In the genomic region with DNA sequence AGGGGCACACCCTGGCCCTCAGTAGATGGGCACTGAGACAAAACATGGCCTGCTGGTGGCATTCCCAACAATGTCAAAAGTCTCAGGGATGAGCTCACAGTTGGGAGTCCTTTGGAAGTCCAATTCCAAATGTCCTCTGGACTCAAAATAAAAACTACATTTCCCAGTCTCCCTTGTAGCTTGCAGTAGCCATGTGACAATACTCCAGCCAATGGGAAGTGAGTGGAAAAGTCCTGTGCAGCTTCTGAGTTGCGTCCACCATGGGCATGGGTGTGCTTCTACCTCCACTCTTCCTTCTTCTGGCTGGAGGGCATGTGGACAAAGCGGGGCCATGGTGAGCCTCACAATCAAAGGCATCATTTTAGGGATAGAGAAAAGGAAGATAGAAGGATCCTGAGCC, we compare ENCODE assay signal across 12 cellular contexts. TPM values are rescaled to one million over a fixed set of nuclear protein-coding genes. Genes with fewer than 3 reads are reported as not detected.
A peak's percentile ranks its signal among the peaks of the same experiment; 100 is the strongest.
DNase-seq lines count a peak whose midpoint lies in the region; ATAC-seq, FAIRE-seq and TF ChIP-seq lines count a peak whose summit lies in the region.
"Had no signal": no experiment of that assay in that cellular context is flagged by ENCODE, and none has a peak within 500 bp of the region (broad histone marks: within the 10 kb centered on the region; RNA-seq: fewer than 3 reads in every experiment).

No MANE protein-coding gene starts in this region.

- in situ Hi-C loops in HAP-1 (cut with MboI; ENCODE audit: low sequenced_read_pairs), result no loop called here

- H3K9ac ChIP-seq in skeletal muscle tissue (ENCODE audit: low read depth in 1 of 3, low read length in 3 of 3), result no peak overlapping the region

- H3K4me3 Mint-ChIP-seq in WTC11, result no peak overlapping the region
- H3K4me3 Mint-ChIP-seq in activated CD8-positive, alpha-beta T cell treated with anti-CD3 and anti-CD28 coated beads for 36 hours, result no peak overlapping the region
- H3K4me3 Mint-ChIP-seq: activated naive CD4-positive, alpha-beta T cell treated with anti-CD3 and anti-CD28 coated beads, Interleukin-2, amount 10 ng/mL, durations not matched to agents 7 days and 5 days had no signal

- intact Hi-C loops in left cardiac atrium (cut with DNase I), result no loop called here
- intact Hi-C loops in activated CD8-positive, alpha-beta T cell treated with anti-CD3 and anti-CD28 coated beads for 36 hours (cut with micrococcal nuclease), result no loop called here

- no peak for FAIRE-seq in D721Med (lab: Jason Lieb, UNC)
- FAIRE-seq: GM12892, islet of Langerhans had no signal

- peaks cover 4% of the 10 kb centered on the region; the same call in 1 of the 2 replicates for H3K9me3 Mint-ChIP-seq in WTC11
- H3K9me3 Mint-ChIP-seq in activated CD8-positive, alpha-beta T cell treated with anti-CD3 and anti-CD28 coated beads for 36 hours, result no peaks in the 10 kb centered on the region
- H3K9me3 Mint-ChIP-seq: activated naive CD4-positive, alpha-beta T cell treated with anti-CD3 and anti-CD28 coated beads, Interleukin-2, amount 10 ng/mL, durations not matched to agents 7 days and 5 days had no signal

- no peaks in the 10 kb centered on the region for H3K9me3 ChIP-seq in HAP-1
- no peaks in the 10 kb centered on the region for H3K9me3 ChIP-seq in skeletal muscle tissue (ENCODE audit: control insufficient read depth in 3 of 3, low read length in 3 of 3)

- H3K4me1 ChIP-seq in HAP-1, result peaks cover 13% of the 10 kb centered on the region
- H3K4me1 ChIP-seq in skeletal muscle tissue (ENCODE audit: control insufficient read depth in 3 of 3, insufficient read depth in 3 of 3, low read length in 3 of 3), result peaks cover 11 to 16% (median 13%) of the 10 kb centered on the region in 3 donors

- peaks cover 11% of the 10 kb centered on the region for H3K27me3 Mint-ChIP-seq in WTC11 (ENCODE audit: low read depth)
- peaks cover 10% of the 10 kb centered on the region for H3K27me3 Mint-ChIP-seq in activated CD8-positive, alpha-beta T cell treated with anti-CD3 and anti-CD28 coated beads for 36 hours

- H3K27ac Mint-ChIP-seq in WTC11, result no peak overlapping the region
- no peak overlapping the region for H3K27ac Mint-ChIP-seq in activated CD8-positive, alpha-beta T cell treated with anti-CD3 and anti-CD28 coated beads for 36 hours
- H3K27ac Mint-ChIP-seq: activated naive CD4-positive, alpha-beta T cell treated with anti-CD3 and anti-CD28 coated beads, Interleukin-2, amount 10 ng/mL, durations not matched to agents 7 days and 5 days had no signal

- POLR2A ChIA-PET in WTC11 (lab: Charles Lee), result no interaction called here
- POLR2A ChIA-PET in activated CD8-positive, alpha-beta T cell treated with anti-CD3 and anti-CD28 coated beads for 36 hours (lab: Charles Lee), result interaction anchor here (0.6 to 1.2 kb wide), 2 partner anchors 17 to 38 kb away, joined by 3 to 4 read pairs; no protein-coding TSS in a partner anchor

- H3K36me3 ChIP-seq in HAP-1 (replicated peaks) (no peaks in the 10 kb centered on the region), skeletal muscle tissue (ENCODE audit: control insufficient read depth in 3 of 3, insufficient read depth in 3 of 3, low read length in 3 of 3) (no peaks in the 10 kb centered on the region)

- no peaks in the 10 kb centered on the region for H3K36me3 Mint-ChIP-seq in WTC11
- H3K36me3 Mint-ChIP-seq in activated CD8-positive, alpha-beta T cell treated with anti-CD3 and anti-CD28 coated beads for 36 hours (ENCODE audit: low read depth), result no peaks in the 10 kb centered on the region
- H3K36me3 Mint-ChIP-seq: activated naive CD4-positive, alpha-beta T cell treated with anti-CD3 and anti-CD28 coated beads, Interleukin-2, amount 10 ng/mL, durations not matched to agents 7 days and 5 days had no signal

- DNase-seq in HAP-1 (ENCODE audit: low spot score in 2 of 2) (peak; percentile 32 to 51), WTC11 (ENCODE audit: low spot score) (no peak), left cardiac atrium (no peak), D721Med (ENCODE audit: insufficient read length, low spot score) (no peak), NCI-H2107 (lab: John Stamatoyannopoulos, UW) (no peak)
- no peak for DNase-seq in activated naive CD4-positive, alpha-beta T cell (lab: John Stamatoyannopoulos, UW)
- no peak for DNase-seq in activated CD8-positive, alpha-beta T cell treated with anti-CD3 and anti-CD28 coated beads for 36 hours
- DNase-seq: activated naive CD4-positive, alpha-beta T cell treated with anti-CD3 and anti-CD28 coated beads, Interleukin-2, amount 10 ng/mL, durations not matched to agents 7 days and 5 days had no signal

- TF ChIP-seq CTCF in WTC11 (IDR thresholded peaks at IDR 0.05), result no peak
- TF ChIP-seq CTCF in D721Med (IDR thresholded peaks at IDR 0.05; ENCODE audit: insufficient read depth, missing control alignments), result no peak
- TF ChIP-seq CTCF in activated CD8-positive, alpha-beta T cell treated with anti-CD3 and anti-CD28 coated beads for 36 hours (IDR thresholded peaks at IDR 0.05), result no peak

- peak overlapping the region; percentile 11 for H3K27ac ChIP-seq in skeletal muscle tissue (ENCODE audit: low read depth, low read length)

- ATAC-seq in WTC11, result peak; percentile 67
- ATAC-seq in left cardiac atrium, result peak; percentile 78 to 83
- no peak for ATAC-seq in activated CD8-positive, alpha-beta T cell treated with anti-CD3 and anti-CD28 coated beads for 36 hours

- H3K27me3 ChIP-seq in HAP-1 (ENCODE audit: low read depth) (no peaks in the 10 kb centered on the region), skeletal muscle tissue (ENCODE audit: control insufficient read depth in 3 of 3, insufficient read depth in 3 of 3, low read length in 3 of 3) (no peaks in the 10 kb centered on the region)

- CTCF ChIA-PET in WTC11 (lab: Charles Lee), result interaction anchor here (0.9 to 2.8 kb wide), 19 partner anchors 9 to 124 kb away, joined by 3 to 30 read pairs (median 6); partner anchors contain the start of genes CENPB, HSPA12B and SPEF1
- CTCF ChIA-PET in activated CD8-positive, alpha-beta T cell treated with anti-CD3 and anti-CD28 coated beads for 36 hours (lab: Charles Lee), result interaction anchor here (1.6 to 2.8 kb wide), 3 partner anchors 9 to 23 kb away, joined by 5 to 13 read pairs (median 8); no protein-coding TSS in a partner anchor

- peaks cover 28% of the 10 kb centered on the region for H3K4me1 Mint-ChIP-seq in WTC11
- H3K4me1 Mint-ChIP-seq in activated CD8-positive, alpha-beta T cell treated with anti-CD3 and anti-CD28 coated beads for 36 hours (ENCODE audit: low read depth), result no peaks in the 10 kb centered on the region
- H3K4me1 Mint-ChIP-seq: activated naive CD4-positive, alpha-beta T cell treated with anti-CD3 and anti-CD28 coated beads, Interleukin-2, amount 10 ng/mL, durations not matched to agents 7 days and 5 days had no signal

- H3K4me3 ChIP-seq in HAP-1 (no peak overlapping the region), skeletal muscle tissue (ENCODE audit: low read length in 3 of 3) (no peak overlapping the region)

TF ChIP-seq in WTC11, 78 proteins besides CTCF, POLR2A, EP300 and RAD21:
- TF ChIP-seq USF2 (CRISPR knock-in tag; IDR thresholded peaks at IDR 0.05), result peak; percentile 94
- TF ChIP-seq MYBL2 (CRISPR knock-in tag; IDR thresholded peaks at IDR 0.05), result no peak
- peak; percentile 98 for TF ChIP-seq NFYB (CRISPR knock-in tag; conservative IDR thresholded peaks at IDR 0.05; ENCODE audit: low read depth)
- TF ChIP-seq, protein P1, sequence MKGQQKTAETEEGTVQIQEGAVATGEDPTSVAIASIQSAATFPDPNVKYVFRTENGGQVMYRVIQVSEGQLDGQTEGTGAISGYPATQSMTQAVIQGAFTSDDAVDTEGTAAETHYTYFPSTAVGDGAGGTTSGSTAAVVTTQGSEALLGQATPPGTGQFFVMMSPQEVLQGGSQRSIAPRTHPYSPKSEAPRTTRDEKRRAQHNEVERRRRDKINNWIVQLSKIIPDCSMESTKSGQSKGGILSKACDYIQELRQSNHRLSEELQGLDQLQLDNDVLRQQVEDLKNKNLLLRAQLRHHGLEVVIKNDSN (CRISPR knock-in tag; IDR thresholded peaks at IDR 0.05), result peak; percentile 93

RNA-seq across cellular contexts. Expression of gene ADAM33, which starts 5.8 kb away (rescaled TPM):
- total RNA-seq in WTC11 (2021), result 5.3 to 7.1 TPM (median 7.0 TPM) in 3 replicates
- 10 to 100 TPM in 1 of 2 donors, 1 to 10 TPM in 1; 9.9 to 18.5 TPM for total RNA-seq in left cardiac atrium
- 30.8 TPM for total RNA-seq in skeletal muscle tissue
- total RNA-seq in activated CD8-positive, alpha-beta T cell treated with anti-CD3 and anti-CD28 coated beads for 36 hours, result not detected
- total RNA-seq: OCI-LY7 had no signal

RNA-seq across cellular contexts. Expression of gene GFRA4, which starts 24.5 kb away (rescaled TPM):
- not detected in 3 replicates for total RNA-seq in WTC11 (2021)
- total RNA-seq in left cardiac atrium, result not detected
- total RNA-seq in skeletal muscle tissue, result not detected
- total RNA-seq in activated CD8-positive, alpha-beta T cell treated with anti-CD3 and anti-CD28 coated beads for 36 hours, result not detected
- total RNA-seq: OCI-LY7 had no signal

RNA-seq across cellular contexts. Expression of gene SIGLEC1, which starts 24.7 kb away (rescaled TPM):
- total RNA-seq in WTC11 (2021) (0.04 to 0.11 TPM in 2 of 3 replicates, not detected in the other), left cardiac atrium (10 to 100 TPM; 12.4 to 23.9 TPM), skeletal muscle tissue (2.1 TPM)
- total RNA-seq in activated CD8-positive, alpha-beta T cell treated with anti-CD3 and anti-CD28 coated beads for 36 hours, result not detected

RNA-seq across cellular contexts. Expression of gene HSPA12B, which starts 44.8 kb away (rescaled TPM):
- 6.3 to 8.5 TPM (median 8.2 TPM) in 3 replicates for total RNA-seq in WTC11 (2021)
- total RNA-seq in left cardiac atrium, result 10 to 100 TPM; 15.7 to 19.3 TPM
- 14.6 TPM for total RNA-seq in skeletal muscle tissue
- total RNA-seq in activated CD8-positive, alpha-beta T cell treated with anti-CD3 and anti-CD28 coated beads for 36 hours, result not detected
- total RNA-seq: OCI-LY7 had no signal

Comparison
In these comparisons a context has a peak if more than half of its experiments do, and no peak if none do; other contexts are left out.
1. DNase-seq: peak in HAP-1 (2 of 2); none in WTC11 (single experiment), left cardiac atrium (single experiment), activated naive CD4-positive, alpha-beta T cell (0 of 4), D721Med (single experiment), activated CD8-positive, alpha-beta T cell treated with anti-CD3 and anti-CD28 coated beads for 36 hours (single experiment) and NCI-H2107 (single experiment).